Comparison of ENCODE assay signal across 19 cellular contexts in genomic region chr12:109697877-109698468, GRCh38. TPM values are rescaled to one million over a fixed set of nuclear protein-coding genes. Genes with fewer than 3 reads are reported as not detected.
DNase-seq lines count a peak whose midpoint lies in the region; ATAC-seq, FAIRE-seq and TF ChIP-seq lines count a peak whose summit lies in the region.
"Had no signal": no experiment of that assay in that cellular context is flagged by ENCODE, and none has a peak within 500 bp of the region (broad histone marks: within the 10 kb centered on the region; RNA-seq: fewer than 3 reads in every experiment).

No MANE protein-coding gene starts in this region.

- peak overlapping the region; percentile 62 for H3K27ac Mint-ChIP-seq in neural progenitor cell
- H3K27ac Mint-ChIP-seq: HFFc6 had no signal

- TF ChIP-seq POLR2A in K562 (conservative IDR thresholded peaks at IDR 0.05) (no peak), lower leg skin (IDR thresholded peaks at IDR 0.05) (no peak)

- DNase-seq in CMK (ENCODE audit: low read depth): peak; percentile 71
- DNase-seq in NCI-H82 (lab: John Stamatoyannopoulos, UW): peak; percentile 79
- DNase-seq in K562 (ENCODE audit: extremely low read depth in 1 of 4, low spot score in 3 of 4): peak; percentile 67 to 78 (median 76)
- DNase-seq in neural progenitor cell (ENCODE audit: low spot score): peak; percentile 39
- no peak for DNase-seq in activated CD8-positive, alpha-beta memory T cell treated with anti-CD3 and anti-CD28 coated beads, Interleukin-2, amount 50 U/mL, for 48 hours
- DNase-seq in lower leg skin (ENCODE audit: low spot score in 2 of 2): no peak
- DNase-seq: DND-41, GDM1, GM23248, HFFc6, MG63, NCI-H1105, NCI-H1930, NCI-H510A treated with DMSO at 0.1 percent for 48 hours, PC-3 had no signal

- TF ChIP-seq EP300 in K562 (IDR thresholded peaks at IDR 0.05; ENCODE audit: low read length): peak; percentile 52; the same call in 1 of the 2 replicates

- BruUV-seq in K562 (replicated peaks; lab: Mats Ljungman, UMichigan): no TSS peak

- peaks cover 46% of the 10 kb centered on the region for H3K4me1 Mint-ChIP-seq in neural progenitor cell

- CTCF ChIA-PET in K562 (lab: Yijun Ruan, JAX; ENCODE audit: low intra/inter-chr PET ratio): no interaction called here

- H2AFZ ChIP-seq in K562 (ENCODE audit: low read depth, low read length) (no peak overlapping the region), neural progenitor cell (replicated peaks) (no peak overlapping the region)
- H2AFZ ChIP-seq: GM23248 had no signal

- H3K79me2 ChIP-seq in K562 (ENCODE audit: control insufficient read depth, insufficient read depth, low read length): no peaks in the 10 kb centered on the region
- no peaks in the 10 kb centered on the region for H3K79me2 ChIP-seq in neural progenitor cell (ENCODE audit: low read depth)

- H3K27me3 ChIP-seq in K562 (ENCODE audit: control insufficient read depth in 2 of 2, insufficient read depth in 2 of 2, low read length in 2 of 2) (peaks cover 0 to 20% of the 10 kb centered on the region in 2 experiments; a peak in 2 of 5 replicates), neural progenitor cell (no peaks in the 10 kb centered on the region)
- H3K27me3 ChIP-seq: MG63 had no signal

- peaks cover 2% of the 10 kb centered on the region for H3K9me3 Mint-ChIP-seq in neural progenitor cell
- H3K9me3 Mint-ChIP-seq: HFFc6 had no signal

- H3K27ac ChIP-seq in K562 (ENCODE audit: extremely low read depth, low read depth, low read length) (no peak overlapping the region), neural progenitor cell (no peak overlapping the region)
- H3K27ac ChIP-seq: GM23248 had no signal

- POLR2A ChIA-PET in K562 (lab: Yijun Ruan, JAX): interaction anchor here (0.5 to 1.2 kb wide), 4 partner anchors 14 to 1372 kb away, joined by 3 read pairs; no protein-coding TSS in a partner anchor

- H3K4me1 ChIP-seq in K562 (replicated peaks in 1 of 2; ENCODE audit: control insufficient read depth in 2 of 2, insufficient read depth in 2 of 2, low read length in 2 of 2) (peaks cover 15 to 20% of the 10 kb centered on the region in 2 experiments; a peak in 3 of 5 replicates), neural progenitor cell (peaks cover 39% of the 10 kb centered on the region)

- H3K27me3 Mint-ChIP-seq in neural progenitor cell (ENCODE audit: insufficient read depth, low read depth): peaks cover 28% of the 10 kb centered on the region

- WGBS in K562 (ENCODE audit: insufficient coverage, low coverage, missing lambda C conversion rate): 6% methylated on average over 11 of the region's 11 CpGs
- WGBS in lower leg skin, 2 donors: 83% methylated on average over 11 of the region's 11 CpGs

- peak; percentile 74 for FAIRE-seq in K562 (lab: Jason Lieb, UNC)
- FAIRE-seq: GM12892, GM19239, HepG2 had no signal

- intact Hi-C loops in K562 (cut with micrococcal nuclease): no loop called here
- intact Hi-C loops in lower leg skin (cut with DNase I; ENCODE audit: low total_unique reads): no loop called here

- H3K9ac ChIP-seq in K562 (ENCODE audit: insufficient read depth in 1 of 2, low read depth in 2 of 2, low read length in 2 of 2): no peak overlapping the region
- H3K9ac ChIP-seq in neural progenitor cell: no peak overlapping the region
- H3K9ac ChIP-seq: GM23248 had no signal

- H3F3A ChIP-seq in neural progenitor cell (ENCODE audit: low read depth): peaks cover 27% of the 10 kb centered on the region

- H3K4me3 Mint-ChIP-seq in neural progenitor cell: peak overlapping the region; percentile 18
- H3K4me3 Mint-ChIP-seq: HFFc6 had no signal

- H3K36me3 ChIP-seq in K562 (ENCODE audit: control insufficient read depth, insufficient read depth, low read length) (no peaks in the 10 kb centered on the region), neural progenitor cell (no peaks in the 10 kb centered on the region)
- H3K36me3 ChIP-seq: MG63 had no signal

- ATAC-seq in K562 (peak; percentile 70), HG03342 (IDR thresholded peaks at IDR 0.05; ENCODE audit: unreplicated experiment) (no peak)
- ATAC-seq: HepG2, PC-3 had no signal

- H3K9me3 ChIP-seq in K562 (replicated peaks; ENCODE audit: control insufficient read depth, insufficient read depth, low read depth, low read length) (no peaks in the 10 kb centered on the region), neural progenitor cell (ENCODE audit: low read depth) (no peaks in the 10 kb centered on the region)
- H3K9me3 ChIP-seq: MG63 had no signal

- peak overlapping the region; percentile 41 for H3K4me2 ChIP-seq in K562 (ENCODE audit: insufficient read depth, low read length)
- no peak overlapping the region for H3K4me2 ChIP-seq in neural progenitor cell

- H3K4me3 ChIP-seq in K562 (no peak overlapping the region), neural progenitor cell (no peak overlapping the region), lower leg skin (ENCODE audit: low read depth, poor library complexity, severe bottlenecking) (no peak overlapping the region)
- H3K4me3 ChIP-seq: GM23248, MG63 had no signal

- in situ Hi-C loops in K562 (cut with MboI): no loop called here

- TF ChIP-seq CTCF in K562 (IDR thresholded peaks at IDR 0.05 in 2 of 3, conservative IDR thresholded peaks at IDR 0.05 in 1 of 3; ENCODE audit: insufficient read depth in 2 of 3, low read depth in 1 of 3, low read length in 3 of 3) (no peak), neural progenitor cell (IDR thresholded peaks at IDR 0.05) (no peak), lower leg skin (IDR thresholded peaks at IDR 0.05) (no peak)

- no peaks in the 10 kb centered on the region for H3K36me3 Mint-ChIP-seq in neural progenitor cell

- H4K20me1 ChIP-seq in K562 (replicated peaks; ENCODE audit: control insufficient read depth, insufficient read depth, low read length) (no peaks in the 10 kb centered on the region), neural progenitor cell (ENCODE audit: low read depth) (no peaks in the 10 kb centered on the region)

- peaks cover 3% of the 10 kb centered on the region for H3K9me1 ChIP-seq in K562 (ENCODE audit: control insufficient read depth, insufficient read depth, low read length)

- TF ChIP-seq RAD21 in K562 (CRISPR knock-in tag; conservative IDR thresholded peaks at IDR 0.05 in 1 of 2, IDR thresholded peaks at IDR 0.05 in 1 of 2): no peak

TF ChIP-seq in K562, 482 proteins besides CTCF, POLR2A, EP300 and RAD21 (continues in another document):
- TF ChIP-seq MNT (conservative IDR thresholded peaks at IDR 0.05): 0 out of 4 replicates have a peak, but pooled peaks of 1 of the 2 experiments have one; percentile 24
- TF ChIP-seq TRIM24 (IDR thresholded peaks at IDR 0.05): peak; percentile 31 to 51; a peak in 1 of 4 replicates
- peak; percentile 72 for TF ChIP-seq MAX (CRISPR knock-in tag; IDR thresholded peaks at IDR 0.05)
- TF ChIP-seq CXXC5 (CRISPR knock-in tag; IDR thresholded peaks at IDR 0.05): peak; percentile 34; the same call in 1 of the 2 replicates
- TF ChIP-seq E2F6 (IDR thresholded peaks at IDR 0.05; ENCODE audit: borderline replicate concordance in 1 of 2, extremely low read depth in 1 of 2, insufficient read depth in 1 of 2, insufficient read length in 1 of 2, low read depth in 1 of 2, low read length in 1 of 2, poor library complexity in 1 of 2, severe bottlenecking in 1 of 2): peak in 1 of 2 experiments; percentile 58
- TF ChIP-seq ZNF12 (CRISPR knock-in tag; IDR thresholded peaks at IDR 0.05): no peak
- TF ChIP-seq ZKSCAN3 (CRISPR knock-in tag; IDR thresholded peaks at IDR 0.05): no peak
- peak; percentile 89 for TF ChIP-seq TAL1 (IDR thresholded peaks at IDR 0.05)
- peak; percentile 63 for TF ChIP-seq GATA2 (CRISPR knock-in tag; IDR thresholded peaks at IDR 0.05)

RNA-seq across cellular contexts. Expression of gene FAM222A, which starts 15.7 kb away (rescaled TPM):
- total RNA-seq in K562 (2011; cell fraction: chromatin; rRNA removed; ENCODE audit: low replicate concordance): 0.21 TPM in 1 of 2 replicates, not detected in the other
- total RNA-seq in K562 (2011; cell fraction: nucleolus; rRNA removed): 0.33 and 0.39 TPM in 2 replicates
- total RNA-seq in K562 (2011; cell fraction: nucleoplasm; rRNA removed): not detected in 2 replicates
- 0.14 and 0.49 TPM in 2 replicates for total RNA-seq in K562 (2014; rRNA removed)
- total RNA-seq in K562 (2014; rRNA removed; fragmentation: Illumina TruSeq; extraction: Trizol): 0.06 and 0.07 TPM in 2 replicates
- total RNA-seq in K562 (2015; rRNA removed; fragmentation: Illumina TruSeq; extraction: Trizol): 0.26 and 0.36 TPM in 2 replicates
- 0.29 and 0.83 TPM in 2 replicates for total RNA-seq in K562 (2021)
- 0.04 and 0.05 TPM in 2 replicates for polyA plus RNA-seq in K562 (2011; rRNA removed)
- 0.10 and 0.46 TPM in 2 replicates for polyA plus RNA-seq in K562 (2011; cell fraction: cytosol; rRNA removed)
- 0.06 and 0.18 TPM in 2 replicates for polyA plus RNA-seq in K562 (2011; cell fraction: nucleus; rRNA removed)
- polyA plus RNA-seq in K562 (2012): 0.35 and 0.40 TPM in 2 replicates
- 0.10 and 0.18 TPM in 2 replicates for polyA plus RNA-seq in K562 (2014; fragmentation: Illumina TruSeq; extraction: Trizol)
- under 1 TPM in 1 of 2 experiments, not detected in 1; 0.03 TPM for polyA plus RNA-seq in K562 (2014; fragmentation: Nextera tagmentation; extraction: Ambion mirVana)
- 0.11 and 0.36 TPM in 2 replicates for polyA plus RNA-seq in K562 (2014; rRNA removed)
- polyA minus RNA-seq in K562 (2011; rRNA and poly(A)+ RNA removed): 0.06 TPM in 1 of 2 replicates, not detected in the other
- 0.29 TPM in 1 of 2 replicates, not detected in the other for polyA minus RNA-seq in K562 (2011; cell fraction: cytosol; rRNA and poly(A)+ RNA removed)
- 0.40 and 0.56 TPM in 2 replicates for polyA minus RNA-seq in K562 (2011; cell fraction: nucleus; rRNA and poly(A)+ RNA removed)
- total RNA-seq in neural progenitor cell (ENCODE audit: low replicate concordance): 2.5 and 10.6 TPM in 2 replicates
- total RNA-seq in lower leg skin: 1 to 10 TPM; 4.8 to 7.2 (median 6.1) TPM
- polyA plus RNA-seq: GM23248 had no signal

Comparison
In these comparisons a context has a peak if more than half of its experiments do, and no peak if none do; other contexts are left out.
1. DNase-seq: peak in CMK (single experiment), NCI-H82 (single experiment), K562 (4 of 4) and neural progenitor cell (single experiment); none in activated CD8-positive, alpha-beta memory T cell treated with anti-CD3 and anti-CD28 coated beads, Interleukin-2, amount 50 U/mL, for 48 hours (single experiment) and lower leg skin (0 of 2).